In the genomic region with DNA sequence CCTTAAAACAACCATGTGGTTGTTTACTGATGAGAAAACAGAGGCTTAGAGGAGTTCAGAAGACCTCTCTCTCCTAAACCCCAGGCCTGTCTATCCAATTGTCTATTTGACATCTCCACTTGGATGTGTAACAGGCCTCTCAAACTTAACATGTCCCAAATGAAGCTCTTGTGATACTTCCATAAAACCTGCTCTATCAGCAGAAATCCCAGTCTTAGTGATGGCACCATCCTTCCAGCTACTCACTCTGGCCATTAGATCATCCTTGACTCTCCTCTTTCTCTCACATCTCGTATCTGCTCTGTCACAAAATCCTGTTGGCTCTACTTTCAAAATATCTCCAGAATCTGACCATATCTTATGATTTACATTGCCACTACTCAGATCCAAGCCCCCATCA, we compare ENCODE assay signal across 16 cellular contexts. TPM values are rescaled to one million over a fixed set of nuclear protein-coding genes. Genes with fewer than 3 reads are reported as not detected.
A peak's percentile ranks its signal among the peaks of the same experiment; 100 is the strongest.
DNase-seq lines count a peak whose midpoint lies in the region; ATAC-seq, FAIRE-seq and TF ChIP-seq lines count a peak whose summit lies in the region.
"Had no signal": no experiment of that assay in that cellular context is flagged by ENCODE, and none has a peak within 500 bp of the region (broad histone marks: within the 10 kb centered on the region; RNA-seq: fewer than 3 reads in every experiment).

No MANE protein-coding gene starts in this region.

- no peak for TF ChIP-seq POLR2A in K562 (conservative IDR thresholded peaks at IDR 0.05)

- in situ Hi-C loops in K562 (cut with MboI) = no loop called here

- WGBS in K562 (ENCODE audit: insufficient coverage, low coverage, missing lambda C conversion rate) = 40% methylated on average over 1 of the region's 1 CpG

- H3K9me3 ChIP-seq in K562 (replicated peaks; ENCODE audit: control insufficient read depth, insufficient read depth, low read depth, low read length) = no peaks in the 10 kb centered on the region
- H3K9me3 ChIP-seq in skeletal muscle satellite cell (replicated peaks; ENCODE audit: low read length) = no peaks in the 10 kb centered on the region
- H3K9me3 ChIP-seq in mucosa of descending colon = no peaks in the 10 kb centered on the region
- H3K9me3 ChIP-seq: A549 had no signal

- no peak for TF ChIP-seq RAD21 in K562 (CRISPR knock-in tag; conservative IDR thresholded peaks at IDR 0.05 in 1 of 2, IDR thresholded peaks at IDR 0.05 in 1 of 2)

- H3K79me2 ChIP-seq in K562 (ENCODE audit: control insufficient read depth, insufficient read depth, low read length) = no peaks in the 10 kb centered on the region

- H3K9ac ChIP-seq in K562 (ENCODE audit: insufficient read depth in 1 of 2, low read depth in 2 of 2, low read length in 2 of 2) (no peak overlapping the region), skeletal muscle satellite cell (ENCODE audit: low read depth, low read length) (no peak overlapping the region)

- no peak for FAIRE-seq in K562 (lab: Jason Lieb, UNC)
- FAIRE-seq: A549, HTR-8/SVneo had no signal

- H3K27ac Mint-ChIP-seq in HFFc6 = peak overlapping the region; percentile 87
- H3K27ac Mint-ChIP-seq: CD14-positive monocyte; CD8-positive, alpha-beta T cell; H9 had no signal

- no peak overlapping the region for H2AFZ ChIP-seq in K562 (ENCODE audit: low read depth, low read length)

- H3K4me1 ChIP-seq in K562 (replicated peaks in 1 of 2; ENCODE audit: control insufficient read depth in 2 of 2, insufficient read depth in 2 of 2, low read length in 2 of 2) (no peaks in the 10 kb centered on the region), skeletal muscle satellite cell (ENCODE audit: control insufficient read depth, insufficient read depth, low read length) (peaks cover 10% of the 10 kb centered on the region), mucosa of descending colon (ENCODE audit: low read depth) (no peaks in the 10 kb centered on the region)
- H3K4me1 ChIP-seq: A549 had no signal

- no peaks in the 10 kb centered on the region for H3K36me3 Mint-ChIP-seq in HFFc6 (ENCODE audit: low read depth)

- peaks cover 31% of the 10 kb centered on the region for H3K4me1 Mint-ChIP-seq in HFFc6 (ENCODE audit: low read depth)
- H3K4me1 Mint-ChIP-seq: CD14-positive monocyte, H9 had no signal

- no peak overlapping the region for H3K27ac ChIP-seq in K562 (ENCODE audit: extremely low read depth, low read depth, low read length)
- H3K27ac ChIP-seq: A549 had no signal

- no peak for TF ChIP-seq CTCF in HFFc6 (IDR thresholded peaks at IDR 0.05)
- no peak for TF ChIP-seq CTCF in K562 (IDR thresholded peaks at IDR 0.05 in 2 of 3, conservative IDR thresholded peaks at IDR 0.05 in 1 of 3; ENCODE audit: insufficient read depth in 2 of 3, low read depth in 1 of 3, low read length in 3 of 3)
- no peak for TF ChIP-seq CTCF in mucosa of descending colon (IDR thresholded peaks at IDR 0.05)

- ATAC-seq in K562 (no peak), left lobe of liver (peak; percentile 19), mucosa of descending colon (no peak)
- ATAC-seq: A549; CD8-positive, alpha-beta T cell had no signal

- H3K9me1 ChIP-seq in K562 (ENCODE audit: control insufficient read depth, insufficient read depth, low read length) = no peaks in the 10 kb centered on the region

- no peak overlapping the region for H3K4me3 ChIP-seq in K562
- H3K4me3 ChIP-seq in skeletal muscle satellite cell (ENCODE audit: low read length) = no peak overlapping the region
- no peak overlapping the region for H3K4me3 ChIP-seq in mucosa of descending colon
- H3K4me3 ChIP-seq: A549 had no signal

- DNase-seq in HFFc6 (no peak), K562 (ENCODE audit: extremely low read depth in 1 of 4, low spot score in 3 of 4) (no peak), left lobe of liver (ENCODE audit: low spot score) (no peak), mucosa of descending colon (no peak), COR-L47 (lab: John Stamatoyannopoulos, UW) (no peak), NCI-H526 treated with DMSO at 0.1 percent for 48 hours (lab: John Stamatoyannopoulos, UW) (no peak)
- DNase-seq: CD8-positive, alpha-beta T cell; DMS53; GF-D8; GOT3; H9; KBM-7 had no signal

- H3K4me2 ChIP-seq in K562 (ENCODE audit: insufficient read depth, low read length) = no peak overlapping the region
- peak overlapping the region; percentile 18 for H3K4me2 ChIP-seq in skeletal muscle satellite cell (ENCODE audit: low read length)
- H3K4me2 ChIP-seq: A549 had no signal

- TSS peak; percentile 22 for BruUV-seq in K562 (replicated peaks; lab: Mats Ljungman, UMichigan)

- H3K36me3 ChIP-seq in K562 (ENCODE audit: control insufficient read depth, insufficient read depth, low read length) = no peaks in the 10 kb centered on the region
- H3K36me3 ChIP-seq in skeletal muscle satellite cell (ENCODE audit: insufficient read depth, low read length) = no peaks in the 10 kb centered on the region
- no peaks in the 10 kb centered on the region for H3K36me3 ChIP-seq in mucosa of descending colon (ENCODE audit: low read depth)

- TF ChIP-seq EP300 in K562 (IDR thresholded peaks at IDR 0.05; ENCODE audit: low read length) = no peak

- peak overlapping the region; percentile 53 for H3K4me3 Mint-ChIP-seq in HFFc6
- H3K4me3 Mint-ChIP-seq: CD14-positive monocyte; CD8-positive, alpha-beta T cell; H9 had no signal

- intact Hi-C loops in K562 (cut with micrococcal nuclease) (no loop called here), mucosa of descending colon (cut with DNase I, micrococcal nuclease) (no loop called here)

- POLR2A ChIA-PET in K562 (lab: Yijun Ruan, JAX) = interaction anchor here (1.4 kb wide), 1 partner anchor 21 kb away, joined by 4 read pairs; no protein-coding TSS in a partner anchor

- no peaks in the 10 kb centered on the region for H4K20me1 ChIP-seq in K562 (replicated peaks; ENCODE audit: control insufficient read depth, insufficient read depth, low read length)

- no peaks in the 10 kb centered on the region for H3K27me3 ChIP-seq in K562 (ENCODE audit: control insufficient read depth in 2 of 2, insufficient read depth in 2 of 2, low read length in 2 of 2)
- no peaks in the 10 kb centered on the region for H3K27me3 ChIP-seq in skeletal muscle satellite cell (ENCODE audit: control insufficient read depth, insufficient read depth, low read length)

- CTCF ChIA-PET in K562 (lab: Yijun Ruan, JAX; ENCODE audit: low intra/inter-chr PET ratio) = no interaction called here

- H3K27me3 Mint-ChIP-seq in HFFc6 (ENCODE audit: insufficient read depth) = no peaks in the 10 kb centered on the region

- H3K9me3 Mint-ChIP-seq in HFFc6 = no peaks in the 10 kb centered on the region
- H3K9me3 Mint-ChIP-seq: CD8-positive, alpha-beta T cell; H9 had no signal

TF ChIP-seq in K562, 482 proteins besides CTCF, POLR2A, EP300 and RAD21:
- no peak for TF ChIP-seq NRF1 (conservative IDR thresholded peaks at IDR 0.05 in 1 of 2, IDR thresholded peaks at IDR 0.05 in 1 of 2)
- TF ChIP-seq C11orf30 (IDR thresholded peaks at IDR 0.05; ENCODE audit: low read depth) = peak; percentile 55; the same call in 1 of the 2 replicates
- TF ChIP-seq MAFG (tag; conservative IDR thresholded peaks at IDR 0.05) = 0 out of 2 replicates have a peak, but pooled peaks have one; percentile 25
- peak; percentile 66 for TF ChIP-seq ZNF316 (IDR thresholded peaks at IDR 0.05)
TF ChIP-seq in K562: peak in this region for 3.

RNA-seq across cellular contexts. Expression of gene EHHADH, which starts 28.8 kb away (rescaled TPM):
- 1 to 10 TPM; 4.2 to 7.4 (median 6.4) TPM for total RNA-seq in HFFc6 (2021; fragmentation: NEBNext Ultra II Directional; extraction: Animal tissue kit (Norgen Biotek cat#: 25700))
- 6.6 and 16.1 TPM in 2 replicates for total RNA-seq in K562 (2011; cell fraction: chromatin; rRNA removed; ENCODE audit: low replicate concordance)
- total RNA-seq in K562 (2011; cell fraction: nucleolus; rRNA removed) = 3.9 and 4.3 TPM in 2 replicates
- total RNA-seq in K562 (2011; cell fraction: nucleoplasm; rRNA removed) = 5.9 and 9.0 TPM in 2 replicates
- 3.8 and 5.4 TPM in 2 replicates for total RNA-seq in K562 (2014; rRNA removed)
- total RNA-seq in K562 (2014; rRNA removed; fragmentation: Illumina TruSeq; extraction: Trizol) = 4.4 and 4.7 TPM in 2 replicates
- 2.9 and 3.6 TPM in 2 replicates for total RNA-seq in K562 (2015; rRNA removed; fragmentation: Illumina TruSeq; extraction: Trizol)
- total RNA-seq in K562 (2021) = 5.5 and 6.1 TPM in 2 replicates
- 5.9 and 6.4 TPM in 2 replicates for polyA plus RNA-seq in K562 (2011; rRNA removed)
- polyA plus RNA-seq in K562 (2011; cell fraction: cytosol; rRNA removed) = 1.8 and 4.2 TPM in 2 replicates
- polyA plus RNA-seq in K562 (2011; cell fraction: nucleus; rRNA removed) = 3.4 and 3.6 TPM in 2 replicates
- 4.7 and 5.2 TPM in 2 replicates for polyA plus RNA-seq in K562 (2012)
- 4.3 and 4.8 TPM in 2 replicates for polyA plus RNA-seq in K562 (2014; fragmentation: Illumina TruSeq; extraction: Trizol)
- 1 to 10 TPM; 4.1 to 5.5 TPM for polyA plus RNA-seq in K562 (2014; fragmentation: Nextera tagmentation; extraction: Ambion mirVana)
- polyA plus RNA-seq in K562 (2014; rRNA removed) = 4.9 and 6.1 TPM in 2 replicates
- polyA minus RNA-seq in K562 (2011; rRNA and poly(A)+ RNA removed) = 9.9 and 18.0 TPM in 2 replicates
- polyA minus RNA-seq in K562 (2011; cell fraction: cytosol; rRNA and poly(A)+ RNA removed) = 5.8 and 7.4 TPM in 2 replicates
- polyA minus RNA-seq in K562 (2011; cell fraction: nucleus; rRNA and poly(A)+ RNA removed) = 8.2 and 12.9 TPM in 2 replicates
- 323 TPM for total RNA-seq in left lobe of liver
- total RNA-seq in skeletal muscle satellite cell (2012; rRNA removed) = 3.3 and 4.8 TPM in 2 replicates
- total RNA-seq in mucosa of descending colon = 10 to 100 TPM; 18.3 to 33.2 (median 29.0) TPM
